26 cellular contexts compared by ENCODE assay signal in the genomic region with DNA sequence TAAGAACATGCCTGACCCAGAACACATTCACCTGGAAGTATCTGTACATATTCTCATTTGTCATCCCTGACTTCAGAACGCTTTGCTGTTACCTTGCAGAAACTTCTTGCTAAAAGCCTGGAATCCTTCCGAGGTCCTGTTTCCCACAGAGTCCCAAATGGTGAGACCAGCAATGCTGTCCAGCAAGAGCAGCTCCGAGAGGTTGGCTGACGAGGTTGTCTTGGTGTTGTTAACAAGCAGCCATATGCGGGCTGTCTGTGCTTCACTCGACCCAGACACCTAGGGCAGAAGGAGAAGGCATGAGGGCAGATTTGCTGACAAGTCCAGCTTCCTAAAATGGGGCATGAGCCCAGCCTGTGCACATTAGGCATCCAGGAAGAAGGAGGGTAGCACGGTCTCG.
"Had no signal": no experiment of that assay in that cellular context is flagged by ENCODE, and none has a peak within 500 bp of the region (broad histone marks: within the 10 kb centered on the region; RNA-seq: fewer than 3 reads in every experiment).

No MANE protein-coding gene starts in this region.

- H3K4me1 ChIP-seq: neural progenitor cell, parathyroid adenoma, psoas muscle, right lobe of liver, spleen, suprapubic skin, testis, tibial artery, transverse colon, vagina had no signal

- H3K27ac ChIP-seq: neural progenitor cell, ovary, parathyroid adenoma, psoas muscle, right lobe of liver, skin epidermis, spleen, suprapubic skin, testis, tibial artery, transverse colon, vagina had no signal

- ATAC-seq: natural killer cell; psoas muscle; right cardiac atrium; right lobe of liver; stimulated activated memory B cell treated with anti-CD40 and anti-IgM and Interleukin-4, amounts not matched to agents 10 μg/mL and 1 μg/mL and 100 μg/mL, for 72 hours; stimulated activated naive CD8-positive, alpha-beta T cell treated with anti-CD3 and anti-CD28 coated beads, Interleukin-15, amount 100 ng/mL, for 72 hours; stimulated activated naive CD8-positive, alpha-beta T cell treated with anti-CD3 and anti-CD28 coated beads, Interleukin-15, Interleukin-2, amounts not matched to agents 100 U/mL and 50 U/mL, for 24 hours had no signal

- DNase-seq: natural killer cell; occipital lobe; ovary; psoas muscle; right cardiac atrium; right lobe of liver; spleen; stimulated activated CD4-positive, alpha-beta T cell treated with anti-CD3 and anti-CD28 coated beads, Interleukin-12 subunit alpha, Interleukin-12 subunit beta, amount 100 ng/mL, for 4 hours; stimulated activated CD4-positive, alpha-beta T cell treated with anti-CD3 and anti-CD28 coated beads, Interleukin-1b, Interleukin-23, amount 100 ng/mL, for 48 hours; stimulated activated CD4-positive, alpha-beta T cell treated with anti-CD3 and anti-CD28 coated beads, Interleukin-4, amount 100 ng/mL, for 1 hour; stimulated activated CD4-positive, alpha-beta T cell treated with anti-CD3 and anti-CD28 coated beads, Interleukin-4, amount 100 ng/mL, for 4 hours; stimulated activated CD8-positive, alpha-beta memory T cell treated with anti-CD3 and anti-CD28 coated beads, Interleukin-4, amount 100 ng/mL, for 48 hours; stimulated activated naive CD4-positive, alpha-beta T cell; stimulated activated naive CD8-positive, alpha-beta T cell treated with anti-CD3 and anti-CD28 coated beads, Interleukin-15, amount 100 ng/mL, for 72 hours; stimulated activated naive CD8-positive, alpha-beta T cell treated with anti-CD3 and anti-CD28 coated beads, Interleukin-15, Interleukin-2, amounts not matched to agents 100 U/mL and 50 U/mL, for 24 hours; substantia nigra; testis; tibial artery; transverse colon had no signal

- H3K27me3 ChIP-seq: neural progenitor cell, ovary, right lobe of liver, spleen, suprapubic skin, testis, tibial artery, transverse colon, vagina had no signal

- H3K9me3 ChIP-seq: ovary, psoas muscle, right lobe of liver, suprapubic skin, testis, tibial artery, transverse colon, vagina had no signal

- H3K36me3 ChIP-seq: neural progenitor cell, ovary, right lobe of liver, transverse colon had no signal

- H3K4me3 ChIP-seq: neural progenitor cell, ovary, psoas muscle, right lobe of liver, skin epidermis, smooth muscle cell, spleen, suprapubic skin, testis, tibial artery, transverse colon, vagina had no signal
